Comparison of ENCODE assay signal across 9 cellular contexts in genomic region chr22:23542467-23542866, GRCh38. TPM values are rescaled to one million over a fixed set of nuclear protein-coding genes. Genes with fewer than 3 reads are reported as not detected.
"Had no signal": no experiment of that assay in that cellular context is flagged by ENCODE, and none has a peak within 500 bp of the region (broad histone marks: within the 10 kb centered on the region; RNA-seq: fewer than 3 reads in every experiment).

No MANE protein-coding gene starts in this region.

RNA-seq across cellular contexts. Expression of gene IGLL1, which starts 37.6 kb away (rescaled TPM):
- total RNA-seq: HepG2, HT1080, IMR-90, LHCN-M2, NCI-H460, OCI-LY7, PC-3, SK-MEL-5 had no signal
- polyA plus RNA-seq: HepG2, IMR-90, SK-N-SH had no signal
